ENCODE assay signal across 11 cellular contexts in genomic region chr9:131660466-131661405, GRCh38.
DNase-seq lines count a peak whose midpoint lies in the region; ATAC-seq and TF ChIP-seq lines count a peak whose summit lies in the region.
"Had no signal": no experiment of that assay in that cellular context is flagged by ENCODE, and none has a peak within 500 bp of the region (broad histone marks: within the 10 kb centered on the region; RNA-seq: fewer than 3 reads in every experiment).

No MANE protein-coding gene starts in this region.

- intact Hi-C loops in natural killer cell (cut with micrococcal nuclease) = loop anchor here (10.0 kb wide), 1 partner anchor 694 kb away; the partner anchor contains the start of gene SETX
- intact Hi-C loops in activated CD4-positive, alpha-beta memory T cell treated with anti-CD3 and anti-CD28 coated beads for 36 hours (cut with micrococcal nuclease) = loop anchor here (10.0 kb wide), 2 partner anchors 266 to 694 kb away; partner anchors contain the start of genes PRRC2B and SETX

- peak overlapping the region; percentile 47 to 79 for H3K27ac Mint-ChIP-seq in natural killer cell
- peak overlapping the region in 1 of 2 donors; percentile 61 for H3K27ac Mint-ChIP-seq in natural killer cell treated with Interleukin-12 subunit alpha and Interleukin-12 subunit beta and Interleukin-15 and Interleukin-18, amount 100 ng/mL, for 72 hours
- peak overlapping the region; percentile 52 for H3K27ac Mint-ChIP-seq in activated CD4-positive, alpha-beta memory T cell treated with anti-CD3 and anti-CD28 coated beads for 36 hours

- H3K4me1 Mint-ChIP-seq in natural killer cell = peaks cover 77 to 81% of the 10 kb centered on the region in 2 donors
- H3K4me1 Mint-ChIP-seq in natural killer cell treated with Interleukin-12 subunit alpha and Interleukin-12 subunit beta and Interleukin-15 and Interleukin-18, amount 100 ng/mL, for 72 hours (ENCODE audit: low read depth in 2 of 2) = peaks cover 63 to 70% of the 10 kb centered on the region in 2 donors
- peaks cover 85% of the 10 kb centered on the region for H3K4me1 Mint-ChIP-seq in activated CD4-positive, alpha-beta memory T cell treated with anti-CD3 and anti-CD28 coated beads for 36 hours (ENCODE audit: low read depth)

- H3K9me3 Mint-ChIP-seq in natural killer cell = no peaks in the 10 kb centered on the region
- no peaks in the 10 kb centered on the region for H3K9me3 Mint-ChIP-seq in natural killer cell treated with Interleukin-12 subunit alpha and Interleukin-12 subunit beta and Interleukin-15 and Interleukin-18, amount 100 ng/mL, for 72 hours
- H3K9me3 Mint-ChIP-seq in activated CD4-positive, alpha-beta memory T cell treated with anti-CD3 and anti-CD28 coated beads for 36 hours = no peaks in the 10 kb centered on the region

- no peaks in the 10 kb centered on the region for H3K27me3 Mint-ChIP-seq in natural killer cell (ENCODE audit: low read depth in 2 of 2)
- H3K27me3 Mint-ChIP-seq in natural killer cell treated with Interleukin-12 subunit alpha and Interleukin-12 subunit beta and Interleukin-15 and Interleukin-18, amount 100 ng/mL, for 72 hours = no peaks in the 10 kb centered on the region
- no peaks in the 10 kb centered on the region for H3K27me3 Mint-ChIP-seq in activated CD4-positive, alpha-beta memory T cell treated with anti-CD3 and anti-CD28 coated beads for 36 hours

- CTCF ChIA-PET in activated CD4-positive, alpha-beta memory T cell treated with anti-CD3 and anti-CD28 coated beads for 36 hours (lab: Charles Lee) = no interaction called here

- no peaks in the 10 kb centered on the region for H3K36me3 Mint-ChIP-seq in natural killer cell
- H3K36me3 Mint-ChIP-seq in natural killer cell treated with Interleukin-12 subunit alpha and Interleukin-12 subunit beta and Interleukin-15 and Interleukin-18, amount 100 ng/mL, for 72 hours = no peaks in the 10 kb centered on the region
- peaks cover 18% of the 10 kb centered on the region for H3K36me3 Mint-ChIP-seq in activated CD4-positive, alpha-beta memory T cell treated with anti-CD3 and anti-CD28 coated beads for 36 hours

- H3K4me3 Mint-ChIP-seq in natural killer cell = no peak overlapping the region
- no peak overlapping the region for H3K4me3 Mint-ChIP-seq in natural killer cell treated with Interleukin-12 subunit alpha and Interleukin-12 subunit beta and Interleukin-15 and Interleukin-18, amount 100 ng/mL, for 72 hours
- no peak overlapping the region for H3K4me3 Mint-ChIP-seq in activated CD4-positive, alpha-beta memory T cell treated with anti-CD3 and anti-CD28 coated beads for 36 hours

- no peak for ATAC-seq in natural killer cell
- no peak for ATAC-seq in natural killer cell treated with Interleukin-12 subunit alpha and Interleukin-12 subunit beta and Interleukin-15 and Interleukin-18, amount 100 ng/mL, for 72 hours
- ATAC-seq in esophagus mucosa = no peak
- ATAC-seq: mucosa of descending colon had no signal

- TF ChIP-seq CTCF in natural killer cell (IDR thresholded peaks at IDR 0.05) = no peak

- DNase-seq in natural killer cell (no peak), hippocampal formation (lab: John Stamatoyannopoulos, UW) (peak; percentile 17 to 40), superior temporal gyrus (ENCODE audit: extremely low spot score) (peak; percentile 69), NCI-H1105 (lab: John Stamatoyannopoulos, UW) (no peak)
- no peak for DNase-seq in natural killer cell treated with Interleukin-12 subunit alpha and Interleukin-12 subunit beta and Interleukin-15 and Interleukin-18, amount 100 ng/mL, for 72 hours (ENCODE audit: low spot score)
- no peak for DNase-seq in activated CD4-positive, alpha-beta memory T cell treated with anti-CD3 and anti-CD28 coated beads for 36 hours
- DNase-seq in stimulated activated CD4-positive, alpha-beta T cell treated with anti-CD3 and anti-CD28 coated beads, Interleukin-4, amount 100 ng/mL, for 1 hour = no peak
- DNase-seq: GDM1, mucosa of descending colon, sigmoid colon had no signal

- POLR2A ChIA-PET in activated CD4-positive, alpha-beta memory T cell treated with anti-CD3 and anti-CD28 coated beads for 36 hours (lab: Charles Lee) = interaction anchor here (0.6 to 3.5 kb wide), 2 partner anchors 15 to 18 kb away, joined by 3 to 14 read pairs; no protein-coding TSS in a partner anchor

Comparison
In these comparisons a context has a peak if more than half of its experiments do, and no peak if none do; other contexts are left out.
1. DNase-seq: peak in hippocampal formation (2 of 2) and superior temporal gyrus (single experiment); none in natural killer cell (single experiment), natural killer cell treated with Interleukin-12 subunit alpha and Interleukin-12 subunit beta and Interleukin-15 and Interleukin-18, amount 100 ng/mL, for 72 hours (single experiment), activated CD4-positive, alpha-beta memory T cell treated with anti-CD3 and anti-CD28 coated beads for 36 hours (single experiment), stimulated activated CD4-positive, alpha-beta T cell treated with anti-CD3 and anti-CD28 coated beads, Interleukin-4, amount 100 ng/mL, for 1 hour (single experiment) and NCI-H1105 (single experiment).